20 cellular contexts compared by ENCODE assay signal in genomic region chr2:160741271-160741670, GRCh38.
DNase-seq lines count a peak whose midpoint lies in the region; ATAC-seq and TF ChIP-seq lines count a peak whose summit lies in the region.
"Had no signal": no experiment of that assay in that cellular context is flagged by ENCODE, and none has a peak within 500 bp of the region (broad histone marks: within the 10 kb centered on the region; RNA-seq: fewer than 3 reads in every experiment).

No MANE protein-coding gene starts in this region.

- TF ChIP-seq CTCF in AG10803 (conservative IDR thresholded peaks at IDR 0.05; ENCODE audit: low read length) (no peak), IMR-90 (conservative IDR thresholded peaks at IDR 0.05; ENCODE audit: low read depth, low read length) (no peak)

- no peak overlapping the region for H3K56ac ChIP-seq in IMR-90 (ENCODE audit: extremely low read depth, insufficient read depth, low read length)

- DNase-seq in AG10803 (ENCODE audit: low read depth) (peak; percentile 54), IMR-90 (no peak), adipocyte (ENCODE audit: low read depth) (peak; percentile 22), neuronal stem cell (ENCODE audit: low spot score) (no peak), NOMO-1 treated with dmso at 0.1 percent for 144 hours (lab: John Stamatoyannopoulos, UW; ENCODE audit: unreplicated experiment) (no peak), COLO668 (lab: John Stamatoyannopoulos, UW; ENCODE audit: unreplicated experiment) (no peak), left colon (no peak)
- no peak for DNase-seq in activated CD4-positive, alpha-beta T cell treated with anti-CD3 and anti-CD28 coated beads, Interleukin-2, amount 10 ng/mL, durations not matched to agents 7 days and 5 days
- DNase-seq: AML-193; BE2C; Caco-2; CD4-positive, alpha-beta memory T cell; DMS153; DND-41; GF-D8; GOT3; HFFc6 had no signal

- H2AFZ ChIP-seq in IMR-90 (replicated peaks; ENCODE audit: low read length, poor library complexity) (no peak overlapping the region), neuronal stem cell (ENCODE audit: low read length) (peak overlapping the region; percentile 0)

- no peaks in the 10 kb centered on the region for H3K36me3 ChIP-seq in IMR-90 (ENCODE audit: control insufficient read depth, insufficient read depth, low read length)
- no peaks in the 10 kb centered on the region for H3K36me3 ChIP-seq in adipocyte (ENCODE audit: control insufficient read depth, insufficient read depth, low read length, severe bottlenecking)
- H3K36me3 ChIP-seq in neuronal stem cell (replicated peaks in 1 of 2; ENCODE audit: control insufficient read depth in 2 of 2, insufficient read depth in 2 of 2, low read length in 2 of 2) = no peaks in the 10 kb centered on the region
- H3K36me3 ChIP-seq: BE2C; BLaER1 treated with 17β-estradiol and CSF1 and Interleukin-3, amounts not matched to agents 10 nM and 100 nM; HAP-1 had no signal

- H3K18ac ChIP-seq in IMR-90 (ENCODE audit: low read depth, low read length) (peak overlapping the region; percentile 20; the same call in 1 of the 2 replicates), neuronal stem cell (ENCODE audit: low read length) (no peak overlapping the region)

- H2AK9ac ChIP-seq in IMR-90 (replicated peaks; ENCODE audit: low read depth, low read length, poor library complexity) = no peak overlapping the region

- H2BK5ac ChIP-seq in IMR-90 (ENCODE audit: low read depth, low read length, poor library complexity, severe bottlenecking) (no peak overlapping the region), neuronal stem cell (ENCODE audit: low read length) (no peak overlapping the region)

- no peaks in the 10 kb centered on the region for H3K36me3 Mint-ChIP-seq in activated CD4-positive, alpha-beta T cell treated with anti-CD3 and anti-CD28 coated beads, Interleukin-2, amount 10 ng/mL, durations not matched to agents 7 days and 5 days (ENCODE audit: low read depth)
- H3K36me3 Mint-ChIP-seq: CD4-positive, alpha-beta memory T cell had no signal

- no peak overlapping the region for H3K4me3 Mint-ChIP-seq in activated CD4-positive, alpha-beta T cell treated with anti-CD3 and anti-CD28 coated beads, Interleukin-2, amount 10 ng/mL, durations not matched to agents 7 days and 5 days
- H3K4me3 Mint-ChIP-seq: CD4-positive, alpha-beta memory T cell; HFFc6 had no signal

- H3K4me1 ChIP-seq in IMR-90 (ENCODE audit: control insufficient read depth, insufficient read depth, low read length) (peaks cover 5% of the 10 kb centered on the region), adipocyte (ENCODE audit: control insufficient read depth, insufficient read depth, low read length) (peaks cover 9% of the 10 kb centered on the region), neuronal stem cell (ENCODE audit: control insufficient read depth in 2 of 2, insufficient read depth in 1 of 2, low read depth in 1 of 2, low read length in 2 of 2) (peaks cover 4 to 14% of the 10 kb centered on the region in 2 donors)
- H3K4me1 ChIP-seq: BE2C, HAP-1 had no signal

- H3K4me2 ChIP-seq in IMR-90 (ENCODE audit: low read depth, low read length) (no peak overlapping the region), neuronal stem cell (ENCODE audit: insufficient read depth, low read length, poor library complexity, severe bottlenecking) (no peak overlapping the region)
- H3K4me2 ChIP-seq: BLaER1 treated with 17β-estradiol and CSF1 and Interleukin-3, amounts not matched to agents 10 nM and 100 nM had no signal

- no peaks in the 10 kb centered on the region for H3K9me3 Mint-ChIP-seq in activated CD4-positive, alpha-beta T cell treated with anti-CD3 and anti-CD28 coated beads, Interleukin-2, amount 10 ng/mL, durations not matched to agents 7 days and 5 days
- H3K9me3 Mint-ChIP-seq: HFFc6 had no signal

- H4K91ac ChIP-seq in IMR-90 (ENCODE audit: insufficient read depth, low read depth, low read length) (no peak overlapping the region), neuronal stem cell (ENCODE audit: low read depth, low read length, poor library complexity) (no peak overlapping the region)

- ATAC-seq in IMR-90 (ENCODE audit: low read depth) (peak; percentile 21; the same call in 1 of the 2 replicates), left colon (no peak)

- no peaks in the 10 kb centered on the region for H3K79me1 ChIP-seq in IMR-90 (ENCODE audit: low read depth in 1 of 2, low read length in 2 of 2)
- no peaks in the 10 kb centered on the region for H3K79me1 ChIP-seq in neuronal stem cell (ENCODE audit: low read depth, low read length)

- H2BK20ac ChIP-seq in IMR-90 (ENCODE audit: low read depth, low read length) = 0 out of 2 replicates have a peak overlapping the region, but pooled peaks have one; percentile 8

- no peak overlapping the region for H3K4me3 ChIP-seq in AG10803 (ENCODE audit: low read length)
- no peak overlapping the region for H3K4me3 ChIP-seq in IMR-90 (ENCODE audit: insufficient read depth, low read depth, low read length)
- no peak overlapping the region for H3K4me3 ChIP-seq in adipocyte (ENCODE audit: low read length)
- H3K4me3 ChIP-seq in neuronal stem cell (ENCODE audit: low read length in 2 of 2) = no peak overlapping the region
- H3K4me3 ChIP-seq: BLaER1 treated with 17β-estradiol and CSF1 and Interleukin-3, amounts not matched to agents 10 nM and 100 nM; HAP-1 had no signal

- H3K27ac ChIP-seq in IMR-90 (ENCODE audit: insufficient read depth, low read length) (no peak overlapping the region), neuronal stem cell (replicated peaks; ENCODE audit: low read length) (no peak overlapping the region)
- H3K27ac ChIP-seq: 22Rv1; BLaER1 treated with 17β-estradiol and CSF1 and Interleukin-3, amounts not matched to agents 10 nM and 100 nM had no signal

- no peak overlapping the region for H3K27ac Mint-ChIP-seq in activated CD4-positive, alpha-beta T cell treated with anti-CD3 and anti-CD28 coated beads, Interleukin-2, amount 10 ng/mL, durations not matched to agents 7 days and 5 days
- H3K27ac Mint-ChIP-seq: CD4-positive, alpha-beta memory T cell; HFFc6 had no signal

- no peaks in the 10 kb centered on the region for H3K9me3 ChIP-seq in IMR-90 (ENCODE audit: control insufficient read depth, insufficient read depth, low read length)
- H3K9me3 ChIP-seq in adipocyte (ENCODE audit: control insufficient read depth, low read length) = no peaks in the 10 kb centered on the region
- no peaks in the 10 kb centered on the region for H3K9me3 ChIP-seq in neuronal stem cell (replicated peaks in 1 of 2; ENCODE audit: control insufficient read depth in 2 of 2, insufficient read depth in 1 of 2, low read depth in 1 of 2, low read length in 2 of 2)
- H3K9me3 ChIP-seq: BE2C; BLaER1 treated with 17β-estradiol and CSF1 and Interleukin-3, amounts not matched to agents 10 nM and 100 nM; Caco-2; HAP-1 had no signal

- BruUV-seq in IMR-90 (replicated peaks; lab: Mats Ljungman, UMichigan) = no TSS peak

- H2BK120ac ChIP-seq in IMR-90 (ENCODE audit: low read depth, low read length) = no peak overlapping the region; the same call in 1 of the 2 replicates
- H2BK120ac ChIP-seq in neuronal stem cell (ENCODE audit: low read depth, low read length) = no peak overlapping the region

- POLR2A ChIA-PET in IMR-90 (lab: Charles Lee; ENCODE audit: unreplicated experiment) = no interaction called here
- POLR2A ChIA-PET in activated CD4-positive, alpha-beta T cell treated with anti-CD3 and anti-CD28 coated beads, Interleukin-2, amount 10 ng/mL, durations not matched to agents 7 days and 5 days (lab: Charles Lee) = no interaction called here

- H2AK5ac ChIP-seq in IMR-90 (ENCODE audit: low read depth, low read length) = no peak overlapping the region
- no peak overlapping the region for H2AK5ac ChIP-seq in neuronal stem cell (ENCODE audit: low read depth, low read length)

- dilution Hi-C loops in IMR-90 (cut with HindIII; ENCODE audit: low sequenced_read_pairs, unreplicated experiment) = no loop called here

- H3K27me3 ChIP-seq in IMR-90 (ENCODE audit: control insufficient read depth, insufficient read depth, low read length) (no peaks in the 10 kb centered on the region), adipocyte (replicated peaks; ENCODE audit: control insufficient read depth, insufficient read depth, low read length) (no peaks in the 10 kb centered on the region), neuronal stem cell (ENCODE audit: control insufficient read depth in 3 of 3, insufficient read depth in 3 of 3, low read depth in 1 of 3, low read length in 3 of 3) (no peaks in the 10 kb centered on the region)
- H3K27me3 ChIP-seq: BE2C; BLaER1 treated with 17β-estradiol and CSF1 and Interleukin-3, amounts not matched to agents 10 nM and 100 nM had no signal

- H3K27me3 Mint-ChIP-seq in activated CD4-positive, alpha-beta T cell treated with anti-CD3 and anti-CD28 coated beads, Interleukin-2, amount 10 ng/mL, durations not matched to agents 7 days and 5 days = no peaks in the 10 kb centered on the region

- H4K20me1 ChIP-seq in IMR-90 (ENCODE audit: insufficient read depth, low read length) = no peaks in the 10 kb centered on the region
- H4K20me1 ChIP-seq: BLaER1 treated with 17β-estradiol and CSF1 and Interleukin-3, amounts not matched to agents 10 nM and 100 nM had no signal

- H3K23ac ChIP-seq in IMR-90 (ENCODE audit: low read depth, low read length) (no peak overlapping the region), neuronal stem cell (ENCODE audit: low read depth, low read length, poor library complexity) (no peak overlapping the region)

- no peak overlapping the region for H3K9ac ChIP-seq in IMR-90 (ENCODE audit: low read depth, low read length)
- no peak overlapping the region for H3K9ac ChIP-seq in adipocyte (ENCODE audit: low read length)
- H3K9ac ChIP-seq in neuronal stem cell (ENCODE audit: low read depth, low read length, poor library complexity) = no peak overlapping the region
- H3K9ac ChIP-seq: BLaER1 treated with 17β-estradiol and CSF1 and Interleukin-3, amounts not matched to agents 10 nM and 100 nM had no signal

- H2BK15ac ChIP-seq in IMR-90 (ENCODE audit: low read depth, low read length) (no peak overlapping the region), neuronal stem cell (ENCODE audit: low read length) (no peak overlapping the region)

- 0 out of 2 replicates have a peak, but pooled peaks cover 5% of the 10 kb centered on the region for H3K9me1 ChIP-seq in IMR-90 (ENCODE audit: insufficient read depth, low read length)

- H4K8ac ChIP-seq in IMR-90 (ENCODE audit: low read depth in 2 of 2, low read length in 2 of 2) (no peak overlapping the region), neuronal stem cell (ENCODE audit: low read depth, low read length) (no peak overlapping the region)

- no peak for TF ChIP-seq POLR2A in IMR-90 (IDR thresholded peaks at IDR 0.05; ENCODE audit: low read depth, low read length)

- in situ Hi-C loops in IMR-90 (cut with MboI; ENCODE audit: low sequenced_read_pairs) = no loop called here

- H3K14ac ChIP-seq in IMR-90 (replicated peaks; ENCODE audit: low read depth, low read length) (no peak overlapping the region), neuronal stem cell (ENCODE audit: low read length) (no peak overlapping the region)

- no peak for TF ChIP-seq RAD21 in IMR-90 (IDR thresholded peaks at IDR 0.05; ENCODE audit: low read length)

- intact Hi-C loops in IMR-90 (cut with micrococcal nuclease) (loop anchor here (10.0 kb wide), 1 partner anchor 246 kb away; the partner anchor contains the start of gene RBMS1), left colon (cut with DNase I, micrococcal nuclease) (no loop called here)

- no peak overlapping the region for H3K4ac ChIP-seq in IMR-90 (ENCODE audit: low read depth, low read length)
- H3K4ac ChIP-seq in neuronal stem cell (ENCODE audit: low read length) = no peak overlapping the region

- H2BK12ac ChIP-seq in neuronal stem cell (ENCODE audit: low read length) = no peak overlapping the region

- no peaks in the 10 kb centered on the region for H3K4me1 Mint-ChIP-seq in activated CD4-positive, alpha-beta T cell treated with anti-CD3 and anti-CD28 coated beads, Interleukin-2, amount 10 ng/mL, durations not matched to agents 7 days and 5 days
- H3K4me1 Mint-ChIP-seq: CD4-positive, alpha-beta memory T cell had no signal

- CTCF ChIA-PET in IMR-90 (lab: Yijun Ruan, JAX) = interaction anchor here (1.4 kb wide), 1 partner anchor 9 kb away, joined by 3 read pairs; no protein-coding TSS in a partner anchor
- CTCF ChIA-PET in activated CD4-positive, alpha-beta T cell treated with anti-CD3 and anti-CD28 coated beads, Interleukin-2, amount 10 ng/mL, durations not matched to agents 7 days and 5 days (lab: Charles Lee) = no interaction called here

- no peak overlapping the region for H4K5ac ChIP-seq in IMR-90 (ENCODE audit: low read depth, low read length)

Comparison
In these comparisons a context has a peak if more than half of its experiments do, and no peak if none do; other contexts are left out.
1. DNase-seq: peak in AG10803 (single experiment) and adipocyte (single experiment); none in IMR-90 (single experiment), neuronal stem cell (single experiment), activated CD4-positive, alpha-beta T cell treated with anti-CD3 and anti-CD28 coated beads, Interleukin-2, amount 10 ng/mL, durations not matched to agents 7 days and 5 days (single experiment), NOMO-1 treated with dmso at 0.1 percent for 144 hours (single experiment), COLO668 (single experiment) and left colon (0 of 2).